In the genomic region with DNA sequence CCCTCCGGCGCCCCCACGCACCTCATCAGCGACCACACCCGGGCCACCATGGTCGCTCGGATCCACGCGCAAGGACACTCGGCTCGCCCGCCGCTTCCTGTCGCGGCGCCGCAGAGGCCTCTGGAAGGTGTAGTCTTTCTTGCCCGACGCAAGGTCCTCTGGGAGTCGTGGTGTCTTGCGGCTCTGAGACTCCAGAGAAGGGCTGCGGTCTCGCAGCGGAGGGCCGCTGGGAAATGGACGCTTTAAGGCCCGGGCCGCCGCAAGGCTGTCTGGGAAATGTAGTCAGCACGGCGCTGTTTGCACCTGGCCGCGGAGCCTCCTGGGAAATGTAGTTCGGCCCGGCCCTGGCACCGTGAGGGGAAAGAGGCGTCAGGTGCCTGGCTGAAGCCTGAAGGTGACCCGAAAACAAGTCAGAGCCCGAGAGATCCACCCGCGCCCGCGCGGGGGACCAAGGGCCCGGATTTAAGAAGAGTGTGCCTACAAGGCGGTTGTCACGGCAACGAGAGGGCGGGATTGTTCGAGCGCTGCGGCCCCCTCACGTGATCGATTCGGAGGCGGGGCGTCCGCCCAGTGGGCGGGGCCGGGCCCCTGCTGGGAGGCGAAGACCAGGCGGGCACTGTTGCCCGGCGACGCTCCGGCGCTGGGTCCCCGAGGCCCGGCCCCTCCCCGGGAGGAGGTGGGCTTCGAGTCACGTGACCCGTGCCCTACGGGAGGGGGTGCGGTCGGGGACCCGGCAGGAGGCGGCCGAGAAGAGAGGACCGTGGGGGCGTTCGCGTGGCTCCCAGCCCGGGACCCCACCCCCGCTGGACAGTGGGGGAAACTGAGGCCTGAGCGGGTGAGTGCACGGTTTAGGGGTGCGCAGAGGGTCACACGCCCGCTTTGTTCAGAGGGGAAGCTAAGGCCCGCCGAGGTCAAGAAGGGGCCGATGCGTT, we compare ENCODE assay signal across 8 cellular contexts. TPM values are rescaled to one million over a fixed set of nuclear protein-coding genes. Genes with fewer than 3 reads are reported as not detected.
DNase-seq lines count a peak whose midpoint lies in the region; ATAC-seq and TF ChIP-seq lines count a peak whose summit lies in the region.

A gene with protein sequence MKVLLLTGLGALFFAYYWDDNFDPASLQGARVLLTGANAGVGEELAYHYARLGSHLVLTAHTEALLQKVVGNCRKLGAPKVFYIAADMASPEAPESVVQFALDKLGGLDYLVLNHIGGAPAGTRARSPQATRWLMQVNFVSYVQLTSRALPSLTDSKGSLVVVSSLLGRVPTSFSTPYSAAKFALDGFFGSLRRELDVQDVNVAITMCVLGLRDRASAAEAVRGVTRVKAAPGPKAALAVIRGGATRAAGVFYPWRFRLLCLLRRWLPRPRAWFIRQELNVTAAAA (plus strand): TSS at position 591 of the 932 bp plus-strand sequence. CDS start 3,806 bp downstream, outside the sequence.
A gene with protein sequence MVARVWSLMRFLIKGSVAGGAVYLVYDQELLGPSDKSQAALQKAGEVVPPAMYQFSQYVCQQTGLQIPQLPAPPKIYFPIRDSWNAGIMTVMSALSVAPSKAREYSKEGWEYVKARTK (minus strand): TSS at position 80 of the 932 bp plus-strand sequence. CDS start 30 bp downstream, at position 50.

- ATAC-seq in HG02798 (IDR thresholded peaks at IDR 0.05; ENCODE audit: poor library complexity, unreplicated experiment) = peak; percentile 90
- ATAC-seq in left cardiac atrium = peak; percentile 95
- ATAC-seq in upper lobe of right lung = peak; percentile 95

- H3K9me3 ChIP-seq in upper lobe of right lung = no peaks in the 10 kb centered on the region

- no peaks in the 10 kb centered on the region for H3K27me3 ChIP-seq in upper lobe of right lung

- DNase-seq in NCI-H1436 (lab: John Stamatoyannopoulos, UW) (peak; percentile 99), T follicular helper cell (ENCODE audit: low read depth) (peak; percentile 98), amniotic epithelial cell (ENCODE audit: low read depth) (peak; percentile 98), left cardiac atrium (peak; percentile 99), posterior vena cava (ENCODE audit: low spot score) (peak; percentile 100), upper lobe of right lung (peak; percentile 99)

- peak within 1 kb of the TSS; percentile 85 for H3K4me3 ChIP-seq in GM12875 (ENCODE audit: low read depth, low read length)
- peak within 1 kb of the TSS; percentile 95 for H3K4me3 ChIP-seq in upper lobe of right lung

- peaks cover 12% of the 10 kb centered on the region for H3K4me1 ChIP-seq in upper lobe of right lung

- intact Hi-C loops in left cardiac atrium (cut with DNase I) = no loop called here
- intact Hi-C loops in posterior vena cava (cut with DNase I) = no loop called here
- intact Hi-C loops in upper lobe of right lung (cut with DNase I) = no loop called here

- H3K36me3 ChIP-seq in upper lobe of right lung = no peaks in the 10 kb centered on the region

- H3K27ac ChIP-seq in upper lobe of right lung = peak within 1 kb of the TSS; percentile 96

- no peak for TF ChIP-seq CTCF in GM12875 (IDR thresholded peaks at IDR 0.05; ENCODE audit: borderline replicate concordance, insufficient read depth, low read depth, low read length)
- TF ChIP-seq CTCF in upper lobe of right lung (IDR thresholded peaks at IDR 0.05) = no peak

RNA-seq across cellular contexts. Expression of the first gene that starts in this region (rescaled TPM):
- total RNA-seq in left cardiac atrium (1 to 10 TPM; 4.0 to 4.4 TPM), posterior vena cava (1 to 10 TPM; 3.8 to 4.0 TPM), upper lobe of right lung (6.6 TPM)

RNA-seq across cellular contexts. Expression of the second gene that starts in this region (rescaled TPM):
- total RNA-seq in left cardiac atrium = 100 to 1,000 TPM; 127 to 142 TPM
- 10 to 100 TPM; 54.1 to 54.4 TPM for total RNA-seq in posterior vena cava
- total RNA-seq in upper lobe of right lung = 48.3 TPM

Comparison
In these comparisons a context has a peak if more than half of its experiments do, and no peak if none do; other contexts are left out.
1. Peak in every context shown above with its lines: DNase-seq, ATAC-seq, H3K4me3 ChIP-seq and H3K27ac ChIP-seq.